ENCODE assay signal across 8 cellular contexts in the genomic region with DNA sequence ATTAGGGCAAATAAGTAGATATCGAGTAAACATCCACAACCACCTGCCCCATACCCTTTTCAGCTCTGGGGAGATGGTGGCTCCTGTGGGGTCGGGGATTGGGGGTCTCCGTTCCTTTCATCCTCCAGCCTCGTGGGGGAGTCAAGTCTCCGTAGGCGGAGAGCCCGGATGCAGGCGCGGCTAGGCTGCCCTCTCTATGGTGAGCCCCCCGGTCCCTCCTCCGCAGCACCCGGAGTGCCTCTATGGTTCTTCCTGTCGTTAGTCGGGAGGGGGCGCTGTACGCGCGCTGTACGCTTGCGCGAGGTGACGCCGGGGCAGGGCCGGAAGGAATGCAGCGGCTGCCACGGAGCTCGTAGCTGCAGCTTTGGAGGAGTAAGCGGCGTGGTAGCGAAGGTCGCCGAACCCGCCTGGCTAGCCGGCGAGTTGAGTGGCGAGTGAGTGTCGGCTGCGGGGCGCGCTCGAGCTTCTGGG. TPM values are rescaled to one million over a fixed set of nuclear protein-coding genes. Genes with fewer than 3 reads are reported as not detected.
DNase-seq lines count a peak whose midpoint lies in the region; ATAC-seq and TF ChIP-seq lines count a peak whose summit lies in the region.

No MANE protein-coding gene starts in this region.

- TF ChIP-seq RAD21 in liver (IDR thresholded peaks at IDR 0.05), result peak; percentile 64 to 79

- TF ChIP-seq CTCF in liver (IDR thresholded peaks at IDR 0.05; ENCODE audit: low read depth, low read length, missing input control), result peak; percentile 74

- H3K27me3 ChIP-seq in liver (ENCODE audit: control insufficient read depth in 4 of 4, insufficient read depth in 4 of 4, low read length in 3 of 4), result no peaks in the 10 kb centered on the region

- peak; percentile 97 for DNase-seq in CD1c-positive myeloid dendritic cell (ENCODE audit: extremely low spot score)
- DNase-seq in NCI-H69 (lab: John Stamatoyannopoulos, UW), result peak; percentile 97
- peak; percentile 87 to 88 for DNase-seq in activated CD4-positive, alpha-beta T cell treated with anti-CD3 and anti-CD28 coated beads, Interleukin-2, amount 50 U/mL, for 4 hours
- peak; percentile 95 for DNase-seq in dermis blood vessel endothelial cell
- DNase-seq in stimulated activated CD4-positive, alpha-beta T cell treated with anti-CD3 and anti-CD28 coated beads, Interleukin-4, amount 100 ng/mL, for 1 hour, result peak; percentile 93

- peak overlapping the region; percentile 70 to 81 (median 72) for H3K4me3 ChIP-seq in liver (ENCODE audit: low read depth in 1 of 3, low read length in 3 of 3)

- peaks cover 9 to 13% (median 12%) of the 10 kb centered on the region in 4 donors for H3K36me3 ChIP-seq in liver (ENCODE audit: control insufficient read depth in 4 of 4, insufficient read depth in 3 of 4, low read depth in 1 of 4, low read length in 3 of 4)

- 3% methylated on average over 41 of the region's 41 CpGs for WGBS in liver

- H3K4me1 ChIP-seq in liver (ENCODE audit: control insufficient read depth in 4 of 4, insufficient read depth in 4 of 4, low read length in 3 of 4), result peaks cover 0 to 2% (median 0%) of the 10 kb centered on the region in 4 donors

- H3K27ac ChIP-seq in liver (ENCODE audit: low read depth in 1 of 2, low read length in 2 of 2), result peak overlapping the region; percentile 88 to 92

- no peak overlapping the region for H3K9ac ChIP-seq in liver (ENCODE audit: low read depth in 1 of 2, low read length in 2 of 2)

- ATAC-seq in GM19324 (IDR thresholded peaks at IDR 0.05; ENCODE audit: low FRiP score, unreplicated experiment), result peak; percentile 93
- ATAC-seq in HG03460 (IDR thresholded peaks at IDR 0.05; ENCODE audit: unreplicated experiment), result peak; percentile 97

- H3K9me3 ChIP-seq in liver (ENCODE audit: control insufficient read depth in 4 of 4, low read length in 3 of 4), result no peaks in the 10 kb centered on the region

TF ChIP-seq in liver, 16 proteins besides CTCF, POLR2A, EP300 and RAD21:
- TF ChIP-seq YY1 (IDR thresholded peaks at IDR 0.05) (no peak), RXRA (IDR thresholded peaks at IDR 0.05) (peak; percentile 10 to 52)

RNA-seq across cellular contexts. Expression of gene MMD2, which starts 14.8 kb away (rescaled TPM):
- total RNA-seq in dermis blood vessel endothelial cell (not detected in 2 replicates), liver (not detected)
- polyA plus RNA-seq in liver, result not detected

Comparison
In these comparisons a context has a peak if more than half of its experiments do, and no peak if none do; other contexts are left out.
1. Peak in every context shown above with its lines: DNase-seq, ATAC-seq, H3K4me3 ChIP-seq and H3K27ac ChIP-seq.